In genomic region chr17:57279432-57279831, GRCh38 we compare ENCODE assay signal across 1 cellular context.
TF ChIP-seq lines count a peak whose summit lies in the region.

No MANE protein-coding gene starts in this region.

TF ChIP-seq in GM23338, 12 proteins besides CTCF, POLR2A, EP300 and RAD21 (continued from another document):
- TF ChIP-seq ZNF462 (CRISPR knock-in tag; IDR thresholded peaks at IDR 0.05) (no peak), JUNB (IDR thresholded peaks at IDR 0.05; ENCODE audit: unreplicated experiment) (no peak), ZNF331 (CRISPR knock-in tag; IDR thresholded peaks at IDR 0.05; ENCODE audit: low read depth) (no peak), ETS1 (IDR thresholded peaks at IDR 0.05) (no peak), REST (IDR thresholded peaks at IDR 0.05; ENCODE audit: unreplicated experiment) (no peak), EZH2phosphoT487 (IDR thresholded peaks at IDR 0.05; ENCODE audit: unreplicated experiment) (no peak), EZH2 (IDR thresholded peaks at IDR 0.05; ENCODE audit: low read depth, unreplicated experiment) (no peak), ZNF114 (CRISPR knock-in tag; IDR thresholded peaks at IDR 0.05) (no peak), STAT1 (IDR thresholded peaks at IDR 0.05; ENCODE audit: unreplicated experiment) (no peak)
